14 cellular contexts compared by ENCODE assay signal in genomic region chr18:22681912-22682311, GRCh38.
"Had no signal": no experiment of that assay in that cellular context is flagged by ENCODE, and none has a peak within 500 bp of the region (broad histone marks: within the 10 kb centered on the region; RNA-seq: fewer than 3 reads in every experiment).

No MANE protein-coding gene starts in this region.

- H3K4me1 Mint-ChIP-seq: activated CD4-positive, alpha-beta T cell treated with anti-CD3 and anti-CD28 coated beads, Interleukin-2, amount 10 ng/mL, durations not matched to agents 7 days and 5 days; activated naive CD8-positive, alpha-beta T cell treated with anti-CD3 and anti-CD28 coated beads, Interleukin-2, amount 10 ng/mL, durations not matched to agents 7 days and 5 days; stimulated activated effector memory CD8-positive, alpha-beta T cell treated with anti-CD3 and anti-CD28 coated beads, Interleukin-12 subunit alpha, Interleukin-12 subunit beta, amount 100 ng/mL, for 72 hours had no signal

- H3K27ac Mint-ChIP-seq: activated CD4-positive, alpha-beta T cell treated with anti-CD3 and anti-CD28 coated beads, Interleukin-2, amount 10 ng/mL, durations not matched to agents 7 days and 5 days; activated naive CD8-positive, alpha-beta T cell treated with anti-CD3 and anti-CD28 coated beads, Interleukin-2, amount 10 ng/mL, durations not matched to agents 7 days and 5 days; activated T-cell treated with anti-CD3 and anti-CD28 coated beads, Interleukin-2, amount 50 U/mL, for 72 hours; stimulated activated effector memory CD8-positive, alpha-beta T cell treated with anti-CD3 and anti-CD28 coated beads, Interleukin-12 subunit alpha, Interleukin-12 subunit beta, amount 100 ng/mL, for 72 hours had no signal

- H3K27ac ChIP-seq: dorsolateral prefrontal cortex, psoas muscle had no signal

- H3K9me3 Mint-ChIP-seq: activated CD4-positive, alpha-beta T cell treated with anti-CD3 and anti-CD28 coated beads, Interleukin-2, amount 10 ng/mL, durations not matched to agents 7 days and 5 days; activated naive CD8-positive, alpha-beta T cell treated with anti-CD3 and anti-CD28 coated beads, Interleukin-2, amount 10 ng/mL, durations not matched to agents 7 days and 5 days; stimulated activated effector memory CD8-positive, alpha-beta T cell treated with anti-CD3 and anti-CD28 coated beads, Interleukin-12 subunit alpha, Interleukin-12 subunit beta, amount 100 ng/mL, for 72 hours had no signal

- DNase-seq: activated CD4-positive, alpha-beta T cell treated with anti-CD3 and anti-CD28 coated beads, Interleukin-2, amount 10 ng/mL, durations not matched to agents 7 days and 5 days; activated CD8-positive, alpha-beta memory T cell treated with anti-CD3 and anti-CD28 coated beads, Interleukin-2, amount 50 U/mL, for 48 hours; activated gamma-delta T cell treated with Interleukin-2 at 50 U/mL for 16 hours; activated naive CD8-positive, alpha-beta T cell treated with anti-CD3 and anti-CD28 coated beads, Interleukin-2, amount 10 ng/mL, durations not matched to agents 7 days and 5 days; activated T-cell treated with anti-CD3 and anti-CD28 coated beads, Interleukin-2, amount 50 U/mL, for 72 hours; aorta; dorsolateral prefrontal cortex; psoas muscle; stimulated activated CD4-positive, alpha-beta T cell treated with anti-CD3 and anti-CD28 coated beads, Interleukin-12 subunit alpha, Interleukin-12 subunit beta, amount 100 ng/mL, for 4 hours; stimulated activated CD4-positive, alpha-beta T cell treated with anti-CD3 and anti-CD28 coated beads, Interleukin-2, amount 100 ng/mL, for 24 hours; T-helper 9 cell had no signal

- H3K27me3 ChIP-seq: tibial nerve had no signal

- H3K4me3 ChIP-seq: dorsolateral prefrontal cortex, psoas muscle, tibial nerve had no signal

- ATAC-seq: activated T-cell treated with anti-CD3 and anti-CD28 coated beads, Interleukin-2, amount 50 U/mL, for 72 hours; esophagus mucosa; psoas muscle; stimulated activated effector memory CD8-positive, alpha-beta T cell treated with anti-CD3 and anti-CD28 coated beads, Interleukin-12 subunit alpha, Interleukin-12 subunit beta, amount 100 ng/mL, for 72 hours had no signal

- H3K4me1 ChIP-seq: psoas muscle had no signal

- H3K9me3 ChIP-seq: psoas muscle, tibial nerve had no signal

- H3K36me3 Mint-ChIP-seq: activated naive CD8-positive, alpha-beta T cell treated with anti-CD3 and anti-CD28 coated beads, Interleukin-2, amount 10 ng/mL, durations not matched to agents 7 days and 5 days; stimulated activated effector memory CD8-positive, alpha-beta T cell treated with anti-CD3 and anti-CD28 coated beads, Interleukin-12 subunit alpha, Interleukin-12 subunit beta, amount 100 ng/mL, for 72 hours had no signal

- H3K4me3 Mint-ChIP-seq: activated CD4-positive, alpha-beta T cell treated with anti-CD3 and anti-CD28 coated beads, Interleukin-2, amount 10 ng/mL, durations not matched to agents 7 days and 5 days; activated naive CD8-positive, alpha-beta T cell treated with anti-CD3 and anti-CD28 coated beads, Interleukin-2, amount 10 ng/mL, durations not matched to agents 7 days and 5 days; activated T-cell treated with anti-CD3 and anti-CD28 coated beads, Interleukin-2, amount 50 U/mL, for 72 hours; stimulated activated effector memory CD8-positive, alpha-beta T cell treated with anti-CD3 and anti-CD28 coated beads, Interleukin-12 subunit alpha, Interleukin-12 subunit beta, amount 100 ng/mL, for 72 hours had no signal

- H3K36me3 ChIP-seq: tibial nerve had no signal
